ENCODE assay signal across 8 cellular contexts in the genomic region with DNA sequence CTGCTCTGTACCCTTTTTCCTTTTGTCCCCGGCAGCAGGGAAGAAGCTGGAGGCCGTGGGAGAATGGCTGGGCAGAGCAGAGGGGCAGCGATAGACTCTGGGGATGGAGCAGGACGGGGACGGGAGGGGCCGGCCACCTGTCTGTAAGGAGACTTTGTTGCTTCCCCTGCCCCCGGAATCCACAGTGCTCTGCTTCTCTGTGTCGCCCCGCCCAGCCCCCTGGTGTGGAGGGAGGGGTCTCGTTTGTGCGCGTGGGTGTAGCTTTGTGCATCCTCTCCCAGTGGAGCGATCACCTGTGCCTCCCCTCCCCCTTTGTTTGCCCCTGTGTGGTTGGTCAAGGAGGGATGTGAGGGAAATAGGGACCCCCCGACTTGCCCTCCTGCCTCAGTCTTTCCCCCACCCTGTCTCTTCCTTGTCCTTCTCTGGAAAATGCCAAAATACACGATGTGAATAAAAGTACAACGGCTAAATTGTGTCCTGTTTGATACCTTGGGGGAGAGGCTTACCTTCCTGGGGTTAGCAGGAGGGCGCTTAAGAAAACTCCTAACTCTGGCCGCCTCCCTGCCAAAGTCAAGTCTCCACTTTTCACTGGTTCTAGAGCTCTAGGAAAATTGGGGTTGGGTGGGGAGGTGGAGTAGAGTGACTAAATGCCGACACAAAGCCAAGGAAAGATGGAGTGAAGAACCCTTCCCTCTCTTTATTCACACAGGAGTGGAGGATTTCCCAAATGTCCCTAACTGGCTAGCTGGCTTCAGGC. TPM values are rescaled to one million over a fixed set of nuclear protein-coding genes. Genes with fewer than 3 reads are reported as not detected.
DNase-seq lines count a peak whose midpoint lies in the region; ATAC-seq, FAIRE-seq and TF ChIP-seq lines count a peak whose summit lies in the region.

No MANE protein-coding gene starts in this region.

- no peak overlapping the region for H3K27ac Mint-ChIP-seq in activated naive CD4-positive, alpha-beta T cell treated with anti-CD3 and anti-CD28 coated beads for 36 hours
- H3K27ac Mint-ChIP-seq in astrocyte (ENCODE audit: unreplicated experiment), result no peak overlapping the region
- H3K27ac Mint-ChIP-seq in memory B cell, result peak overlapping the region; percentile 67
- peak overlapping the region; percentile 96 for H3K27ac Mint-ChIP-seq in type B pancreatic cell

- peak; percentile 9 for FAIRE-seq in astrocyte (lab: Jason Lieb, UNC)

- H2AFZ ChIP-seq in astrocyte (ENCODE audit: low read depth, low read length), result peak overlapping the region; percentile 76

- ATAC-seq in memory B cell (ENCODE audit: low read depth) (no peak), HG02588 (IDR thresholded peaks at IDR 0.05; ENCODE audit: unreplicated experiment) (no peak)

- H3K4me3 Mint-ChIP-seq in activated naive CD4-positive, alpha-beta T cell treated with anti-CD3 and anti-CD28 coated beads for 36 hours, result peak overlapping the region; percentile 98
- H3K4me3 Mint-ChIP-seq in astrocyte (ENCODE audit: unreplicated experiment), result peak overlapping the region; percentile 87
- peak overlapping the region; percentile 92 for H3K4me3 Mint-ChIP-seq in memory B cell
- peak overlapping the region; percentile 97 for H3K4me3 Mint-ChIP-seq in type B pancreatic cell

- TF ChIP-seq CTCF in astrocyte (IDR thresholded peaks at IDR 0.05; ENCODE audit: insufficient read depth, low read depth, low read length), result no peak
- TF ChIP-seq CTCF in type B pancreatic cell (conservative IDR thresholded peaks at IDR 0.05), result no peak

- H4K20me1 ChIP-seq in astrocyte (ENCODE audit: insufficient read depth, low read length), result peaks cover 39% of the 10 kb centered on the region

- no peaks in the 10 kb centered on the region for H3K9me3 ChIP-seq in astrocyte (ENCODE audit: insufficient read depth, low read depth, low read length)

- CTCF ChIA-PET in activated naive CD4-positive, alpha-beta T cell treated with anti-CD3 and anti-CD28 coated beads for 36 hours (lab: Charles Lee), result interaction anchor here (0.9 to 3.4 kb wide), 2 partner anchors 14 to 74 kb away, joined by 3 to 18 read pairs; a partner anchor contains a TSS

- peaks cover 27% of the 10 kb centered on the region for H3K36me3 ChIP-seq in astrocyte (ENCODE audit: insufficient read depth, low read length)

- peaks cover 28% of the 10 kb centered on the region for H3K4me1 ChIP-seq in astrocyte (ENCODE audit: insufficient read depth, low read length)

- intact Hi-C loops in activated naive CD4-positive, alpha-beta T cell treated with anti-CD3 and anti-CD28 coated beads for 36 hours (cut with micrococcal nuclease), result no loop called here

- peaks cover 41% of the 10 kb centered on the region for H3K4me1 Mint-ChIP-seq in activated naive CD4-positive, alpha-beta T cell treated with anti-CD3 and anti-CD28 coated beads for 36 hours (ENCODE audit: low read depth)
- H3K4me1 Mint-ChIP-seq in astrocyte (ENCODE audit: low read depth, unreplicated experiment) (peaks cover 18% of the 10 kb centered on the region), memory B cell (peaks cover 28% of the 10 kb centered on the region), type B pancreatic cell (ENCODE audit: unreplicated experiment) (peaks cover 18% of the 10 kb centered on the region)

- peak overlapping the region; percentile 64 for H3K4me3 ChIP-seq in astrocyte (ENCODE audit: insufficient read depth, low read depth, low read length)

- peaks cover 47% of the 10 kb centered on the region for H3K36me3 Mint-ChIP-seq in activated naive CD4-positive, alpha-beta T cell treated with anti-CD3 and anti-CD28 coated beads for 36 hours (ENCODE audit: low read depth)
- peaks cover 41% of the 10 kb centered on the region for H3K36me3 Mint-ChIP-seq in astrocyte (ENCODE audit: low read depth, unreplicated experiment)
- H3K36me3 Mint-ChIP-seq in memory B cell, result peaks cover 18% of the 10 kb centered on the region
- H3K36me3 Mint-ChIP-seq in type B pancreatic cell, result peaks cover 46% of the 10 kb centered on the region

- peak overlapping the region; percentile 94 for H3K4me2 ChIP-seq in astrocyte (ENCODE audit: low read length)

- no peaks in the 10 kb centered on the region for H3K9me3 Mint-ChIP-seq in activated naive CD4-positive, alpha-beta T cell treated with anti-CD3 and anti-CD28 coated beads for 36 hours
- no peaks in the 10 kb centered on the region for H3K9me3 Mint-ChIP-seq in astrocyte (ENCODE audit: unreplicated experiment)
- no peaks in the 10 kb centered on the region for H3K9me3 Mint-ChIP-seq in memory B cell
- no peaks in the 10 kb centered on the region for H3K9me3 Mint-ChIP-seq in type B pancreatic cell

- H3K9ac ChIP-seq in astrocyte (ENCODE audit: low read length), result peak overlapping the region; percentile 92

- peak overlapping the region; percentile 68 for H3K27ac ChIP-seq in astrocyte (ENCODE audit: low read depth, low read length)

- no peaks in the 10 kb centered on the region for H3K27me3 ChIP-seq in astrocyte (ENCODE audit: insufficient read depth, low read length)

- H3K79me2 ChIP-seq in astrocyte (ENCODE audit: insufficient read depth, low read length), result peaks cover 39% of the 10 kb centered on the region

- DNase-seq in activated naive CD4-positive, alpha-beta T cell treated with anti-CD3 and anti-CD28 coated beads for 36 hours, result no peak
- DNase-seq in activated naive CD4-positive, alpha-beta T cell treated with anti-CD3 and anti-CD28 coated beads, Interleukin-2, amount 50 U/mL, for 16 hours, result no peak
- DNase-seq in astrocyte (ENCODE audit: low read depth) (no peak), memory B cell (ENCODE audit: low spot score in 2 of 2) (no peak), type B pancreatic cell (ENCODE audit: extremely low spot score, unreplicated experiment) (no peak), T-helper 9 cell (no peak), pons (ENCODE audit: low spot score) (no peak)

- H3K27me3 Mint-ChIP-seq in activated naive CD4-positive, alpha-beta T cell treated with anti-CD3 and anti-CD28 coated beads for 36 hours (ENCODE audit: low read depth), result no peaks in the 10 kb centered on the region
- no peaks in the 10 kb centered on the region for H3K27me3 Mint-ChIP-seq in astrocyte (ENCODE audit: low read depth, unreplicated experiment)
- no peaks in the 10 kb centered on the region for H3K27me3 Mint-ChIP-seq in memory B cell
- H3K27me3 Mint-ChIP-seq in type B pancreatic cell, result no peaks in the 10 kb centered on the region

RNA-seq across cellular contexts. Expression of a gene that starts 1.0 kb away (rescaled TPM):
- total RNA-seq in activated naive CD4-positive, alpha-beta T cell treated with anti-CD3 and anti-CD28 coated beads for 36 hours, result 1,000 to 10,000 TPM; 1,222 to 1,282 TPM
- 722 and 791 TPM in 2 replicates for total RNA-seq in astrocyte
- total RNA-seq in type B pancreatic cell (ENCODE audit: low replicate concordance), result 565 and 954 TPM in 2 replicates

RNA-seq across cellular contexts. Expression of a gene that starts 6.8 kb away (rescaled TPM):
- total RNA-seq in activated naive CD4-positive, alpha-beta T cell treated with anti-CD3 and anti-CD28 coated beads for 36 hours, result 1 to 10 TPM; 2.6 to 2.8 TPM
- total RNA-seq in astrocyte (4.9 and 6.2 TPM in 2 replicates), type B pancreatic cell (ENCODE audit: low replicate concordance) (6.5 and 13.9 TPM in 2 replicates)

RNA-seq across cellular contexts. Expression of a gene that starts 14.4 kb away (rescaled TPM):
- 100 to 1,000 TPM; 115 to 123 TPM for total RNA-seq in activated naive CD4-positive, alpha-beta T cell treated with anti-CD3 and anti-CD28 coated beads for 36 hours
- 144 and 146 TPM in 2 replicates for total RNA-seq in astrocyte
- 121 and 198 TPM in 2 replicates for total RNA-seq in type B pancreatic cell (ENCODE audit: low replicate concordance)

RNA-seq across cellular contexts. Expression of a gene that starts 15.3 kb away (rescaled TPM):
- total RNA-seq in activated naive CD4-positive, alpha-beta T cell treated with anti-CD3 and anti-CD28 coated beads for 36 hours, result 100 to 1,000 TPM; 106 to 108 TPM
- total RNA-seq in astrocyte (2.3 and 3.2 TPM in 2 replicates), type B pancreatic cell (ENCODE audit: low replicate concordance) (31.7 and 33.5 TPM in 2 replicates)

RNA-seq across cellular contexts. Expression of a gene that starts 25.6 kb away (rescaled TPM):
- under 1 TPM; 0.48 to 0.54 TPM for total RNA-seq in activated naive CD4-positive, alpha-beta T cell treated with anti-CD3 and anti-CD28 coated beads for 36 hours
- 14.5 and 16.6 TPM in 2 replicates for total RNA-seq in astrocyte
- 6.3 and 25.2 TPM in 2 replicates for total RNA-seq in type B pancreatic cell (ENCODE audit: low replicate concordance)

Comparison
In these comparisons a context has a peak if more than half of its experiments do, and no peak if none do; other contexts are left out.
1. H3K27ac Mint-ChIP-seq: peak in memory B cell (single experiment) and type B pancreatic cell (single experiment); none in activated naive CD4-positive, alpha-beta T cell treated with anti-CD3 and anti-CD28 coated beads for 36 hours (single experiment) and astrocyte (single experiment).
2. Peak in every context shown above with its lines, with median percentiles within 50 percentile points of each other: H3K4me3 Mint-ChIP-seq.